In genomic region chr9:132268725-132269352, GRCh38 we compare ENCODE assay signal across 8 cellular contexts.
DNase-seq lines count a peak whose midpoint lies in the region; ATAC-seq and TF ChIP-seq lines count a peak whose summit lies in the region.

No MANE protein-coding gene starts in this region.

- no peaks in the 10 kb centered on the region for H3K27me3 ChIP-seq in H9 (ENCODE audit: insufficient read depth, low read length)

- H3K9ac ChIP-seq in H9 (ENCODE audit: extremely low read depth, insufficient read length, low read length) = no peak overlapping the region

- H3K4me1 Mint-ChIP-seq in H9 (no peaks in the 10 kb centered on the region), memory B cell (peaks cover 2% of the 10 kb centered on the region)

- H2BK20ac ChIP-seq in H9 (ENCODE audit: low read depth, low read length, poor library complexity, severe bottlenecking) = no peak overlapping the region

- H3K27ac ChIP-seq in H9 (ENCODE audit: insufficient read length, low read depth, low read length) = no peak overlapping the region

- H3K18ac ChIP-seq in H9 (ENCODE audit: insufficient read length, low read depth, low read length) = no peak overlapping the region

- no peaks in the 10 kb centered on the region for H3K9me3 ChIP-seq in H9 (ENCODE audit: control insufficient read depth, low read depth, low read length)

- no peak overlapping the region for H3K56ac ChIP-seq in H9 (ENCODE audit: insufficient read length, low read depth, low read length)

- H3K14ac ChIP-seq in H9 (ENCODE audit: insufficient read depth, low read length) = no peak overlapping the region

- H3K4me3 Mint-ChIP-seq in H9 = peak overlapping the region in 1 of 2 experiments; percentile 15; a peak in 1 of 5 replicates
- no peak overlapping the region for H3K4me3 Mint-ChIP-seq in memory B cell

- CTCF ChIA-PET in AG04449 (lab: Yijun Ruan, JAX) = interaction anchor here (0.6 to 14.8 kb wide), 46 partner anchors 9 to 533 kb away, joined by 3 to 331 read pairs (median 4); partner anchors contain the start of gene RAPGEF1

- no peaks in the 10 kb centered on the region for H4K20me1 ChIP-seq in H9 (ENCODE audit: control insufficient read depth, insufficient read depth, insufficient read length)

- no peak overlapping the region for H3K23ac ChIP-seq in H9 (ENCODE audit: insufficient read length, low read depth, low read length)

- H3K27me3 Mint-ChIP-seq in H9 (ENCODE audit: low read depth) (no peaks in the 10 kb centered on the region), memory B cell (no peaks in the 10 kb centered on the region)

- H3K9me3 Mint-ChIP-seq in H9 = no peaks in the 10 kb centered on the region
- no peaks in the 10 kb centered on the region for H3K9me3 Mint-ChIP-seq in memory B cell

- H3K27ac Mint-ChIP-seq in H9 (peak overlapping the region in 1 of 3 experiments; percentile 88; a peak in 1 of 7 replicates), memory B cell (peak overlapping the region; percentile 15)

- H2BK120ac ChIP-seq in H9 (ENCODE audit: low read depth, low read length, poor library complexity, severe bottlenecking) = no peak overlapping the region

- no peak overlapping the region for H3K4me3 ChIP-seq in AG04449 (ENCODE audit: low read depth, low read length)

- ATAC-seq in memory B cell (ENCODE audit: low read depth) = peak; percentile 81

- no peaks in the 10 kb centered on the region for H3K23me2 ChIP-seq in H9 (ENCODE audit: insufficient read length, low read depth, low read length, poor library complexity, severe bottlenecking)

- no CpG with 5 or more reads among the region's 10 CpGs for WGBS in H9 (ENCODE audit: extremely low coverage, insufficient read length, low lambda C conversion rate)

- H2AK5ac ChIP-seq in H9 (ENCODE audit: insufficient read length, low read length) = no peak overlapping the region

- no peak overlapping the region for H2BK15ac ChIP-seq in H9 (ENCODE audit: low read depth, low read length)

- peak; percentile 77 for TF ChIP-seq CTCF in AG04449 (IDR thresholded peaks at IDR 0.05; ENCODE audit: insufficient read depth, low read length, missing control alignments)
- TF ChIP-seq CTCF in H9 (conservative IDR thresholded peaks at IDR 0.05) = peak; percentile 98

- no peak overlapping the region for H2AFZ ChIP-seq in H9 (ENCODE audit: low read length)

- no peak overlapping the region for H3K4ac ChIP-seq in H9 (ENCODE audit: low read depth, low read length)

- H3K4me2 ChIP-seq in H9 (ENCODE audit: insufficient read depth, insufficient read length, low read length) = no peak overlapping the region

- no peak overlapping the region for H4K5ac ChIP-seq in H9 (ENCODE audit: insufficient read length, low read depth, low read length)

- no peaks in the 10 kb centered on the region for H3K79me2 ChIP-seq in H9 (ENCODE audit: insufficient read depth, low read length)

- no peak overlapping the region for H4K91ac ChIP-seq in H9 (ENCODE audit: insufficient read length, low read depth, low read length)

- H3K79me1 ChIP-seq in H9 (ENCODE audit: insufficient read depth, low read depth, low read length, poor library complexity, severe bottlenecking) = no peaks in the 10 kb centered on the region

- H4K8ac ChIP-seq in H9 (replicated peaks; ENCODE audit: insufficient read length, low read depth, low read length) = no peak overlapping the region

- no peak overlapping the region for H3T11ph ChIP-seq in H9 (ENCODE audit: low read length)

- H3K4me1 ChIP-seq in H9 (ENCODE audit: insufficient read depth, low read length) = no peaks in the 10 kb centered on the region

- no peak overlapping the region for H2BK12ac ChIP-seq in H9 (ENCODE audit: insufficient read length, low read depth, low read length)

- DNase-seq in AG04449 (ENCODE audit: low read depth, low spot score) (no peak), H9 (peak; percentile 72), NCI-H460 (ENCODE audit: extremely low read depth, low read depth) (peak; percentile 65), dermis microvascular lymphatic vessel endothelial cell (ENCODE audit: low read depth in 2 of 2) (peak; percentile 40 to 69), memory B cell (ENCODE audit: low spot score in 2 of 2) (peak; percentile 69 to 70), GM19238 (ENCODE audit: insufficient read length, low spot score) (no peak)
- peak; percentile 64 to 70 for DNase-seq in activated CD4-positive, alpha-beta T cell treated with anti-CD3 and anti-CD28 coated beads, Interleukin-2, amount 50 U/mL, for 4 hours
- DNase-seq in stimulated activated CD8-positive, alpha-beta memory T cell treated with anti-CD3 and anti-CD28 coated beads, Interleukin-2, amount 100 ng/mL, for 48 hours (ENCODE audit: low read depth in 2 of 2) = peak; percentile 44 to 55

- H3K36me3 Mint-ChIP-seq in H9 (ENCODE audit: insufficient read depth in 1 of 3, low read depth in 3 of 3) (peaks cover 21 to 83% (median 56%) of the 10 kb centered on the region in 3 experiments; a peak in 6 of 7 replicates), memory B cell (peaks cover 24% of the 10 kb centered on the region)

- no peak overlapping the region for H2BK5ac ChIP-seq in H9 (ENCODE audit: insufficient read length, low read length)

- POLR2A ChIA-PET in AG04449 (lab: Yijun Ruan, JAX) = no interaction called here

Comparison
In these comparisons a context has a peak if more than half of its experiments do, and no peak if none do; other contexts are left out.
1. DNase-seq: peak in H9 (single experiment), NCI-H460 (single experiment), activated CD4-positive, alpha-beta T cell treated with anti-CD3 and anti-CD28 coated beads, Interleukin-2, amount 50 U/mL, for 4 hours (2 of 2), dermis microvascular lymphatic vessel endothelial cell (2 of 2), memory B cell (2 of 2) and stimulated activated CD8-positive, alpha-beta memory T cell treated with anti-CD3 and anti-CD28 coated beads, Interleukin-2, amount 100 ng/mL, for 48 hours (2 of 2); none in AG04449 (single experiment) and GM19238 (single experiment).